ENCODE assay signal across 1 cellular context in the genomic region with DNA sequence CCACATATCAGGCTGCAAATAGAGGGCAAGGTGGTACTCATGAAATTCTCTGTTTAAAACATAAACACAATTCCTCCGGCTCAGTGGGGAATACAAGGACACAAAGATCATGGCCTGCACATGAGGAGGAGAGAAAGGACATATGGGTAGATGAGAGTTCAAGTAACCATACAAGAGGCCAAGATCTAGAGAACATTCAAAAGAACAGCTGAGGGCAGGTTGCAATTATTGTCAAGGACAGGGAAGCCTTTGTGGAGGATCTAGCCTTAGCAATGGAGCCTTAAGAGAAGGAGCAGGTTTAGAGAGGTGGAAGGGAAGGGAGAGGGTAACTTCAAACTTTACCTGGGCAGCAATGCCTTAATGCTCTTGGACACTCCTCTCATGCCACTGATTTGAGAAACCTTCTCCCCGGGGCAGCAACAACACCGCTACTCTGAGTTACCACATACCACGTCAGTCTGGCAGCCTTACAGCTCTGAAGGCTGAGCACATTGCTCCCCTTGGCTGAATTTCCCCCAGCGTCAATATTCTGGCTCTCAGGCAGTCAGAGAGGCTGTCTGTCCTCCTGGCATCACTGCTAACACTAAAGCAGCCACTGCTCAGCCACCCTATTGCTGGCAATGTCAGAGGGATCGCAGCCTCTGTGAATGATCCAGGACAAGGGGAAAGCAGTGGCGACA.
TF ChIP-seq lines count a peak whose summit lies in the region.

No MANE protein-coding gene starts in this region.

TF ChIP-seq in GM23338, 12 proteins besides CTCF, POLR2A, EP300 and RAD21 (continued from another document):
- TF ChIP-seq, protein P1, sequence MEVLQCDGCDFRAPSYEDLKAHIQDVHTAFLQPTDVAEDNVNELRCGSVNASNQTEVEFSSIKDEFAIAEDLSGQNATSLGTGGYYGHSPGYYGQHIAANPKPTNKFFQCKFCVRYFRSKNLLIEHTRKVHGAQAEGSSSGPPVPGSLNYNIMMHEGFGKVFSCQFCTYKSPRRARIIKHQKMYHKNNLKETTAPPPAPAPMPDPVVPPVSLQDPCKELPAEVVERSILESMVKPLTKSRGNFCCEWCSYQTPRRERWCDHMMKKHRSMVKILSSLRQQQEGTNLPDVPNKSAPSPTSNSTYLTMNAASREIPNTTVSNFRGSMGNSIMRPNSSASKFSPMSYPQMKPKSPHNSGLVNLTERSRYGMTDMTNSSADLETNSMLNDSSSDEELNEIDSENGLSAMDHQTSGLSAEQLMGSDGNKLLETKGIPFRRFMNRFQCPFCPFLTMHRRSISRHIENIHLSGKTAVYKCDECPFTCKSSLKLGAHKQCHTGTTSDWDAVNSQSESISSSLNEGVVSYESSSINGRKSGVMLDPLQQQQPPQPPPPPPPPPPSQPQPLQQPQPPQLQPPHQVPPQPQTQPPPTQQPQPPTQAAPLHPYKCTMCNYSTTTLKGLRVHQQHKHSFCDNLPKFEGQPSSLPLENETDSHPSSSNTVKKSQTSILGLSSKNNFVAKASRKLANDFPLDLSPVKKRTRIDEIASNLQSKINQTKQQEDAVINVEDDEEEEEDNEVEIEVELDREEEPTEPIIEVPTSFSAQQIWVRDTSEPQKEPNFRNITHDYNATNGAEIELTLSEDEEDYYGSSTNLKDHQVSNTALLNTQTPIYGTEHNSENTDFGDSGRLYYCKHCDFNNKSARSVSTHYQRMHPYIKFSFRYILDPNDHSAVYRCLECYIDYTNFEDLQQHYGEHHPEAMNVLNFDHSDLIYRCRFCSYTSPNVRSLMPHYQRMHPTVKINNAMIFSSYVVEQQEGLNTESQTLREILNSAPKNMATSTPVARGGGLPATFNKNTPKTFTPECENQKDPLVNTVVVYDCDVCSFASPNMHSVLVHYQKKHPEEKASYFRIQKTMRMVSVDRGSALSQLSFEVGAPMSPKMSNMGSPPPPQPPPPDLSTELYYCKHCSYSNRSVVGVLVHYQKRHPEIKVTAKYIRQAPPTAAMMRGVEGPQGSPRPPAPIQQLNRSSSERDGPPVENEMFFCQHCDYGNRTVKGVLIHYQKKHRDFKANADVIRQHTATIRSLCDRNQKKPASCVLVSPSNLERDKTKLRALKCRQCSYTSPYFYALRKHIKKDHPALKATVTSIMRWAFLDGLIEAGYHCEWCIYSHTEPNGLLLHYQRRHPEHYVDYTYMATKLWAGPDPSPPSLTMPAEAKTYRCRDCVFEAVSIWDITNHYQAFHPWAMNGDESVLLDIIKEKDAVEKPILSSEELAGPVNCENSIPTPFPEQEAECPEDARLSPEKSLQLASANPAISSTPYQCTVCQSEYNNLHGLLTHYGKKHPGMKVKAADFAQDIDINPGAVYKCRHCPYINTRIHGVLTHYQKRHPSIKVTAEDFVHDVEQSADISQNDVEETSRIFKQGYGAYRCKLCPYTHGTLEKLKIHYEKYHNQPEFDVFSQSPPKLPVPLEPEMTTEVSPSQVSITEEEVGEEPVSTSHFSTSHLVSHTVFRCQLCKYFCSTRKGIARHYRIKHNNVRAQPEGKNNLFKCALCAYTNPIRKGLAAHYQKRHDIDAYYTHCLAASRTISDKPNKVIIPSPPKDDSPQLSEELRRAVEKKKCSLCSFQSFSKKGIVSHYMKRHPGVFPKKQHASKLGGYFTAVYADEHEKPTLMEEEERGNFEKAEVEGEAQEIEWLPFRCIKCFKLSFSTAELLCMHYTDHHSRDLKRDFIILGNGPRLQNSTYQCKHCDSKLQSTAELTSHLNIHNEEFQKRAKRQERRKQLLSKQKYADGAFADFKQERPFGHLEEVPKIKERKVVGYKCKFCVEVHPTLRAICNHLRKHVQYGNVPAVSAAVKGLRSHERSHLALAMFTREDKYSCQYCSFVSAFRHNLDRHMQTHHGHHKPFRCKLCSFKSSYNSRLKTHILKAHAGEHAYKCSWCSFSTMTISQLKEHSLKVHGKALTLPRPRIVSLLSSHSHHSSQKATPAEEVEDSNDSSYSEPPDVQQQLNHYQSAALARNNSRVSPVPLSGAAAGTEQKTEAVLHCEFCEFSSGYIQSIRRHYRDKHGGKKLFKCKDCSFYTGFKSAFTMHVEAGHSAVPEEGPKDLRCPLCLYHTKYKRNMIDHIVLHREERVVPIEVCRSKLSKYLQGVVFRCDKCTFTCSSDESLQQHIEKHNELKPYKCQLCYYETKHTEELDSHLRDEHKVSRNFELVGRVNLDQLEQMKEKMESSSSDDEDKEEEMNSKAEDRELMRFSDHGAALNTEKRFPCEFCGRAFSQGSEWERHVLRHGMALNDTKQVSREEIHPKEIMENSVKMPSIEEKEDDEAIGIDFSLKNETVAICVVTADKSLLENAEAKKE (CRISPR knock-in tag; IDR thresholded peaks at IDR 0.05), result no peak
- TF ChIP-seq JUNB (IDR thresholded peaks at IDR 0.05; ENCODE audit: unreplicated experiment) (no peak), ZNF331 (CRISPR knock-in tag; IDR thresholded peaks at IDR 0.05; ENCODE audit: low read depth) (no peak), EZH2phosphoT487 (IDR thresholded peaks at IDR 0.05; ENCODE audit: unreplicated experiment) (no peak), POLR2AphosphoS5 (IDR thresholded peaks at IDR 0.05; ENCODE audit: low read depth) (no peak)
- TF ChIP-seq, protein P2, sequence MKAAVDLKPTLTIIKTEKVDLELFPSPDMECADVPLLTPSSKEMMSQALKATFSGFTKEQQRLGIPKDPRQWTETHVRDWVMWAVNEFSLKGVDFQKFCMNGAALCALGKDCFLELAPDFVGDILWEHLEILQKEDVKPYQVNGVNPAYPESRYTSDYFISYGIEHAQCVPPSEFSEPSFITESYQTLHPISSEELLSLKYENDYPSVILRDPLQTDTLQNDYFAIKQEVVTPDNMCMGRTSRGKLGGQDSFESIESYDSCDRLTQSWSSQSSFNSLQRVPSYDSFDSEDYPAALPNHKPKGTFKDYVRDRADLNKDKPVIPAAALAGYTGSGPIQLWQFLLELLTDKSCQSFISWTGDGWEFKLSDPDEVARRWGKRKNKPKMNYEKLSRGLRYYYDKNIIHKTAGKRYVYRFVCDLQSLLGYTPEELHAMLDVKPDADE (IDR thresholded peaks at IDR 0.05), result no peak
TF ChIP-seq in GM23338: peak in this region for 0.
